Comparison of ENCODE assay signal across 2 cellular contexts in the genomic region with DNA sequence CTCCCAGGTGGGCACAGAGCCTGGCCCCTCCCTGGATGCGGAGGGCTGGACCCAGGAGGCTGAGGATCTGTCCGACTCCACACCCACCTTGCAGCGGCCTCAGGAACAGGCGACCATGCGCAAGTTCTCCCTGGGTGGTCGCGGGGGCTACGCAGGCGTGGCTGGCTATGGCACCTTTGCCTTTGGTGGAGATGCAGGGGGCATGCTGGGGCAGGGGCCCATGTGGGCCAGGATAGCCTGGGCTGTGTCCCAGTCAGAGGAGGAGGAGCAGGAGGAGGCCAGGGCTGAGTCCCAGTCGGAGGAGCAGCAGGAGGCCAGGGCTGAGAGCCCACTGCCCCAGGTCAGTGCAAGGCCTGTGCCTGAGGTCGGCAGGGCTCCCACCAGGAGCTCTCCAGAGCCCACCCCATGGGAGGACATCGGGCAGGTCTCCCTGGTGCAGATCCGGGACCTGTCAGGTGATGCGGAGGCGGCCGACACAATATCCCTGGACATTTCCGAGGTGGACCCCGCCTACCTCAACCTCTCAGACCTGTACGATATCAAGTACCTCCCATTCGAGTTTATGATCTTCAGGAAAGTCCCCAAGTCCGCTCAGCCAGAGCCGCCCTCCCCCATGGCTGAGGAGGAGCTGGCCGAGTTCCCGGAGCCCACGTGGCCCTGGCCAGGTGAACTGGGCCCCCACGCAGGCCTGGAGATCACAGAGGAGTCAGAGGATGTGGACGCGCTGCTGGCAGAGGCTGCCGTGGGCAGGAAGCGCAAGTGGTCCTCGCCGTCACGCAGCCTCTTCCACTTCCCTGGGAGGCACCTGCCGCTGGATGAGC.
TF ChIP-seq lines count a peak whose summit lies in the region.

No MANE protein-coding gene starts in this region.

TF ChIP-seq in HEK293, 187 proteins besides CTCF, POLR2A, EP300 and RAD21 (continues in another document):
- TF ChIP-seq ZFP69B (tag by site-specific recombination; IDR thresholded peaks at IDR 0.05): 0 out of 2 replicates have a peak, but pooled peaks have one; percentile 66
- TF ChIP-seq, protein P1, sequence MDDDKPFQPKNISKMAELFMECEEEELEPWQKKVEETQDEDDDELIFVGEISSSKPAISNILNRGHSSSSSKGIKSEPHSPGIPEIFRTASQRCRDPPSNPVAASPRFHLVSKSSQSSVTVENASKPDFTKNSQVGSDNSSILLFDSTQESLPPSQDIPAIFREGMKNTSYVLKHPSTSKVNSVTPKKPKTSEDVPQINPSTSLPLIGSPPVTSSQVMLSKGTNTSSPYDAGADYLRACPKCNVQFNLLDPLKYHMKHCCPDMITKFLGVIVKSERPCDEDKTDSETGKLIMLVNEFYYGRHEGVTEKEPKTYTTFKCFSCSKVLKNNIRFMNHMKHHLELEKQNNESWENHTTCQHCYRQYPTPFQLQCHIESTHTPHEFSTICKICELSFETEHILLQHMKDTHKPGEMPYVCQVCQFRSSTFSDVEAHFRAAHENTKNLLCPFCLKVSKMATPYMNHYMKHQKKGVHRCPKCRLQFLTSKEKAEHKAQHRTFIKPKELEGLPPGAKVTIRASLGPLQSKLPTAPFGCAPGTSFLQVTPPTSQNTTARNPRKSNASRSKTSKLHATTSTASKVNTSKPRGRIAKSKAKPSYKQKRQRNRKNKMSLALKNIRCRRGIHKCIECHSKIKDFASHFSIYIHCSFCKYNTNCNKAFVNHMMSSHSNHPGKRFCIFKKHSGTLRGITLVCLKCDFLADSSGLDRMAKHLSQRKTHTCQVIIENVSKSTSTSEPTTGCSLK (tag by site-specific recombination; IDR thresholded peaks at IDR 0.05): no peak
- TF ChIP-seq ZNF362 (tag by site-specific recombination; IDR thresholded peaks at IDR 0.05): no peak
- TF ChIP-seq HIC1 (tag by site-specific recombination; IDR thresholded peaks at IDR 0.05): 0 out of 2 replicates have a peak, but pooled peaks have one; percentile 12
- TF ChIP-seq, protein P2, sequence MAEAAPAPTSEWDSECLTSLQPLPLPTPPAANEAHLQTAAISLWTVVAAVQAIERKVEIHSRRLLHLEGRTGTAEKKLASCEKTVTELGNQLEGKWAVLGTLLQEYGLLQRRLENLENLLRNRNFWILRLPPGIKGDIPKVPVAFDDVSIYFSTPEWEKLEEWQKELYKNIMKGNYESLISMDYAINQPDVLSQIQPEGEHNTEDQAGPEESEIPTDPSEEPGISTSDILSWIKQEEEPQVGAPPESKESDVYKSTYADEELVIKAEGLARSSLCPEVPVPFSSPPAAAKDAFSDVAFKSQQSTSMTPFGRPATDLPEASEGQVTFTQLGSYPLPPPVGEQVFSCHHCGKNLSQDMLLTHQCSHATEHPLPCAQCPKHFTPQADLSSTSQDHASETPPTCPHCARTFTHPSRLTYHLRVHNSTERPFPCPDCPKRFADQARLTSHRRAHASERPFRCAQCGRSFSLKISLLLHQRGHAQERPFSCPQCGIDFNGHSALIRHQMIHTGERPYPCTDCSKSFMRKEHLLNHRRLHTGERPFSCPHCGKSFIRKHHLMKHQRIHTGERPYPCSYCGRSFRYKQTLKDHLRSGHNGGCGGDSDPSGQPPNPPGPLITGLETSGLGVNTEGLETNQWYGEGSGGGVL (tag by site-specific recombination; IDR thresholded peaks at IDR 0.05): no peak
- TF ChIP-seq ZNF76 (tag by site-specific recombination; IDR thresholded peaks at IDR 0.05; ENCODE audit: borderline replicate concordance, low read depth): no peak
- no peak for TF ChIP-seq FEZF1 (tag by site-specific recombination; IDR thresholded peaks at IDR 0.05)
- TF ChIP-seq, protein P3, sequence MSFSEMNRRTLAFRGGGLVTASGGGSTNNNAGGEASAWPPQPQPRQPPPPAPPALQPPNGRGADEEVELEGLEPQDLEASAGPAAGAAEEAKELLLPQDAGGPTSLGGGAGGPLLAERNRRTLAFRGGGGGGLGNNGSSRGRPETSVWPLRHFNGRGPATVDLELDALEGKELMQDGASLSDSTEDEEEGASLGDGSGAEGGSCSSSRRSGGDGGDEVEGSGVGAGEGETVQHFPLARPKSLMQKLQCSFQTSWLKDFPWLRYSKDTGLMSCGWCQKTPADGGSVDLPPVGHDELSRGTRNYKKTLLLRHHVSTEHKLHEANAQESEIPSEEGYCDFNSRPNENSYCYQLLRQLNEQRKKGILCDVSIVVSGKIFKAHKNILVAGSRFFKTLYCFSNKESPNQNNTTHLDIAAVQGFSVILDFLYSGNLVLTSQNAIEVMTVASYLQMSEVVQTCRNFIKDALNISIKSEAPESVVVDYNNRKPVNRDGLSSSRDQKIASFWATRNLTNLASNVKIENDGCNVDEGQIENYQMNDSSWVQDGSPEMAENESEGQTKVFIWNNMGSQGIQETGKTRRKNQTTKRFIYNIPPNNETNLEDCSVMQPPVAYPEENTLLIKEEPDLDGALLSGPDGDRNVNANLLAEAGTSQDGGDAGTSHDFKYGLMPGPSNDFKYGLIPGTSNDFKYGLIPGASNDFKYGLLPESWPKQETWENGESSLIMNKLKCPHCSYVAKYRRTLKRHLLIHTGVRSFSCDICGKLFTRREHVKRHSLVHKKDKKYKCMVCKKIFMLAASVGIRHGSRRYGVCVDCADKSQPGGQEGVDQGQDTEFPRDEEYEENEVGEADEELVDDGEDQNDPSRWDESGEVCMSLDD (tag by site-specific recombination; IDR thresholded peaks at IDR 0.05): no peak
- no peak for TF ChIP-seq ZNF146 (tag by site-specific recombination; IDR thresholded peaks at IDR 0.05)
- TF ChIP-seq ZNF600 (tag by site-specific recombination; IDR thresholded peaks at IDR 0.05): 0 out of 2 replicates have a peak, but pooled peaks have one; percentile 18
- TF ChIP-seq SP7 (tag by site-specific recombination; IDR thresholded peaks at IDR 0.05): no peak
- TF ChIP-seq EGR2 (tag by site-specific recombination; IDR thresholded peaks at IDR 0.05; ENCODE audit: low read depth): peak; percentile 50; the same call in 1 of the 2 replicates
- TF ChIP-seq ZIC2 (tag by site-specific recombination; IDR thresholded peaks at IDR 0.05): peak; percentile 57
- TF ChIP-seq ZFP37 (tag by site-specific recombination; IDR thresholded peaks at IDR 0.05): no peak

TF ChIP-seq in GM12878, 131 proteins besides CTCF, POLR2A, EP300 and RAD21:
- no peak for TF ChIP-seq HSF1 (IDR thresholded peaks at IDR 0.05; ENCODE audit: low read depth, low read length)
- TF ChIP-seq, protein P4, sequence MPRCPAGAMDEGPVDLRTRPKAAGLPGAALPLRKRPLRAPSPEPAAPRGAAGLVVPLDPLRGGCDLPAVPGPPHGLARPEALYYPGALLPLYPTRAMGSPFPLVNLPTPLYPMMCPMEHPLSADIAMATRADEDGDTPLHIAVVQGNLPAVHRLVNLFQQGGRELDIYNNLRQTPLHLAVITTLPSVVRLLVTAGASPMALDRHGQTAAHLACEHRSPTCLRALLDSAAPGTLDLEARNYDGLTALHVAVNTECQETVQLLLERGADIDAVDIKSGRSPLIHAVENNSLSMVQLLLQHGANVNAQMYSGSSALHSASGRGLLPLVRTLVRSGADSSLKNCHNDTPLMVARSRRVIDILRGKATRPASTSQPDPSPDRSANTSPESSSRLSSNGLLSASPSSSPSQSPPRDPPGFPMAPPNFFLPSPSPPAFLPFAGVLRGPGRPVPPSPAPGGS (IDR thresholded peaks at IDR 0.05; ENCODE audit: borderline replicate concordance, insufficient read depth, low read depth, low read length, poor library complexity, severe bottlenecking): no peak
- no peak for TF ChIP-seq ZNF687 (IDR thresholded peaks at IDR 0.05)
- peak in 1 of 2 experiments; percentile 12; a peak in 1 of 4 replicates for TF ChIP-seq BHLHE40 (IDR thresholded peaks at IDR 0.05; ENCODE audit: borderline replicate concordance in 1 of 2, low read depth in 2 of 2, low read length in 1 of 2)
